Comparison of ENCODE assay signal across 8 cellular contexts in genomic region chr19:39792999-39793546, GRCh38. TPM values are rescaled to one million over a fixed set of nuclear protein-coding genes. Genes with fewer than 3 reads are reported as not detected.
A peak's percentile ranks its signal among the peaks of the same experiment; 100 is the strongest.
DNase-seq lines count a peak whose midpoint lies in the region; ATAC-seq and TF ChIP-seq lines count a peak whose summit lies in the region.

No MANE protein-coding gene starts in this region.

- H3K27ac ChIP-seq in BLaER1 (no peak overlapping the region), MM.1S (ENCODE audit: low read length) (no peak overlapping the region)

- peak overlapping the region; percentile 91 for H2AFZ ChIP-seq in MM.1S (ENCODE audit: low read length)

- H3K36me3 Mint-ChIP-seq in activated naive CD4-positive, alpha-beta T cell treated with anti-CD3 and anti-CD28 coated beads for 36 hours (ENCODE audit: low read depth), result no peaks in the 10 kb centered on the region

- H4K20me1 ChIP-seq in BLaER1, result no peaks in the 10 kb centered on the region
- H4K20me1 ChIP-seq in MM.1S (ENCODE audit: insufficient read depth, low read length), result no peaks in the 10 kb centered on the region

- H3K4me3 ChIP-seq in BLaER1 (peak overlapping the region; percentile 63), MM.1S (ENCODE audit: low read length) (peak overlapping the region; percentile 81)

- peaks cover 8% of the 10 kb centered on the region for H3K4me1 ChIP-seq in BLaER1
- peaks cover 13% of the 10 kb centered on the region; the same call in 1 of the 2 replicates for H3K4me1 ChIP-seq in MM.1S (ENCODE audit: low read length)

- no peaks in the 10 kb centered on the region for H3K9me2 ChIP-seq in MM.1S (replicated peaks; ENCODE audit: insufficient read depth, low read length)

- H3K9me3 ChIP-seq in BLaER1, result peaks cover 12% of the 10 kb centered on the region
- no peaks in the 10 kb centered on the region for H3K9me3 ChIP-seq in MM.1S (replicated peaks; ENCODE audit: insufficient read depth, low read length)

- peak; percentile 58 for ATAC-seq in GM21447 (IDR thresholded peaks at IDR 0.05; ENCODE audit: unreplicated experiment)

- H3K27me3 Mint-ChIP-seq in activated naive CD4-positive, alpha-beta T cell treated with anti-CD3 and anti-CD28 coated beads for 36 hours (ENCODE audit: low read depth), result peaks cover 2% of the 10 kb centered on the region

- H3K36me3 ChIP-seq in BLaER1 (no peaks in the 10 kb centered on the region), MM.1S (replicated peaks; ENCODE audit: insufficient read depth, low read length) (no peaks in the 10 kb centered on the region)

- H3K4me2 ChIP-seq in BLaER1 (peak overlapping the region; percentile 69), MM.1S (ENCODE audit: low read depth, low read length) (peak overlapping the region; percentile 56; the same call in 1 of the 2 replicates)

- peak overlapping the region; percentile 73 for H3K4me3 Mint-ChIP-seq in activated naive CD4-positive, alpha-beta T cell treated with anti-CD3 and anti-CD28 coated beads for 36 hours

- no peaks in the 10 kb centered on the region for H3K79me2 ChIP-seq in MM.1S (ENCODE audit: low read length)

- H3K27ac Mint-ChIP-seq in activated naive CD4-positive, alpha-beta T cell treated with anti-CD3 and anti-CD28 coated beads for 36 hours, result no peak overlapping the region

- H3K9ac ChIP-seq in BLaER1, result no peak overlapping the region
- peak overlapping the region; percentile 31; the same call in 1 of the 2 replicates for H3K9ac ChIP-seq in MM.1S (ENCODE audit: low read length)

- CTCF ChIA-PET in activated naive CD4-positive, alpha-beta T cell treated with anti-CD3 and anti-CD28 coated beads for 36 hours (lab: Charles Lee), result interaction anchor here (0.6 to 2.5 kb wide), 17 partner anchors 8 to 1931 kb away, joined by 3 to 31 read pairs (median 6); partner anchors contain the start of genes FBL, LEUTX and PSMC4

- peak; percentile 82 for DNase-seq in MM.1S
- DNase-seq in SK-N-DZ (ENCODE audit: low spot score), result peak; percentile 81
- DNase-seq in activated naive CD4-positive, alpha-beta T cell treated with anti-CD3 and anti-CD28 coated beads for 36 hours, result peak; percentile 85
- DNase-seq in globus pallidus (ENCODE audit: low spot score), result peak; percentile 70
- DNase-seq in nucleus accumbens (lab: John Stamatoyannopoulos, UW), result peak in 52 of 56 donors; percentile 2 to 79 (median 50)
- peak; percentile 91 for DNase-seq in stromal cell of bone marrow (ENCODE audit: low read depth)

- H3F3A ChIP-seq in MM.1S (ENCODE audit: insufficient read depth, low read length), result peaks cover 6% of the 10 kb centered on the region

- TF ChIP-seq CTCF in MM.1S (IDR thresholded peaks at IDR 0.05; ENCODE audit: low read length), result peak; percentile 96

- H3K4me1 Mint-ChIP-seq in activated naive CD4-positive, alpha-beta T cell treated with anti-CD3 and anti-CD28 coated beads for 36 hours (ENCODE audit: low read depth), result no peaks in the 10 kb centered on the region

- H3K27me3 ChIP-seq in BLaER1, result no peaks in the 10 kb centered on the region
- H3K27me3 ChIP-seq in MM.1S (replicated peaks; ENCODE audit: insufficient read depth, low read length), result 0 out of 2 replicates have a peak, but pooled peaks cover 3% of the 10 kb centered on the region

- intact Hi-C loops in activated naive CD4-positive, alpha-beta T cell treated with anti-CD3 and anti-CD28 coated beads for 36 hours (cut with micrococcal nuclease), result loop anchor here (1.0 kb wide), 2 partner anchors 51 to 177 kb away; no protein-coding TSS in a partner anchor

- H3K9me3 Mint-ChIP-seq in activated naive CD4-positive, alpha-beta T cell treated with anti-CD3 and anti-CD28 coated beads for 36 hours, result peaks cover 6% of the 10 kb centered on the region

RNA-seq across cellular contexts. Expression of gene LEUTX, which starts 14.4 kb away (rescaled TPM):
- not detected in 2 replicates for polyA plus RNA-seq in SK-N-DZ (2014; cell fraction: cytosol; rRNA removed)
- not detected in 2 replicates for polyA plus RNA-seq in SK-N-DZ (2014; cell fraction: nucleus; rRNA removed)
- not detected for total RNA-seq in activated naive CD4-positive, alpha-beta T cell treated with anti-CD3 and anti-CD28 coated beads for 36 hours

RNA-seq across cellular contexts. Expression of gene DYRK1B, which starts 40.9 kb away (rescaled TPM):
- 15.3 and 18.4 TPM in 2 replicates for polyA plus RNA-seq in SK-N-DZ (2014; cell fraction: cytosol; rRNA removed)
- 9.5 and 16.3 TPM in 2 replicates for polyA plus RNA-seq in SK-N-DZ (2014; cell fraction: nucleus; rRNA removed)
- total RNA-seq in activated naive CD4-positive, alpha-beta T cell treated with anti-CD3 and anti-CD28 coated beads for 36 hours, result 1 to 10 TPM; 6.1 to 6.6 TPM

RNA-seq across cellular contexts. Expression of gene FBL, which starts 53.1 kb away (rescaled TPM):
- 434 and 468 TPM in 2 replicates for polyA plus RNA-seq in SK-N-DZ (2014; cell fraction: cytosol; rRNA removed)
- polyA plus RNA-seq in SK-N-DZ (2014; cell fraction: nucleus; rRNA removed), result 167 and 185 TPM in 2 replicates
- total RNA-seq in activated naive CD4-positive, alpha-beta T cell treated with anti-CD3 and anti-CD28 coated beads for 36 hours, result 100 to 1,000 TPM; 742 to 785 TPM

RNA-seq across cellular contexts. Expression of gene CLC, which starts 55.2 kb away (rescaled TPM):
- polyA plus RNA-seq in SK-N-DZ (2014; cell fraction: cytosol; rRNA removed), result not detected in 2 replicates
- not detected in 2 replicates for polyA plus RNA-seq in SK-N-DZ (2014; cell fraction: nucleus; rRNA removed)
- not detected for total RNA-seq in activated naive CD4-positive, alpha-beta T cell treated with anti-CD3 and anti-CD28 coated beads for 36 hours
